In genomic region chr11:3422380-3423137, GRCh38 we compare ENCODE assay signal across 8 cellular contexts. TPM values are rescaled to one million over a fixed set of nuclear protein-coding genes. Genes with fewer than 3 reads are reported as not detected.
DNase-seq lines count a peak whose midpoint lies in the region; ATAC-seq and TF ChIP-seq lines count a peak whose summit lies in the region.
"Not testable (repeated sequence)": the region's sequence is repeated elsewhere in the genome, so short reads cannot be mapped to it uniquely, and the experiment has no call there.

No MANE protein-coding gene starts in this region.

- peaks cover 13% of the 10 kb centered on the region for H3K4me1 Mint-ChIP-seq in activated T-cell treated with anti-CD3 and anti-CD28 coated beads, Interleukin-2, amount 50 U/mL, for 4 hours (ENCODE audit: low read depth)

- not testable (repeated sequence) for TF ChIP-seq CTCF in PC-9 (conservative IDR thresholded peaks at IDR 0.05)

- not testable (repeated sequence) for H3F3A ChIP-seq in PC-9 (ENCODE audit: insufficient read depth, low read depth)

- H3K4me3 Mint-ChIP-seq in activated T-cell treated with anti-CD3 and anti-CD28 coated beads, Interleukin-2, amount 50 U/mL, for 4 hours, result peak overlapping the region; percentile 87

- peak overlapping the region; percentile 68 for H3K4me2 ChIP-seq in PC-9

- CTCF ChIA-PET in PC-9 (lab: Charles Lee), result interaction anchor here (0.6 kb wide), 1 partner anchor 43 kb away, joined by 3 read pairs; no protein-coding TSS in a partner anchor

- H3K4me1 ChIP-seq in PC-9 (replicated peaks; ENCODE audit: insufficient read depth); mucosa of stomach (ENCODE audit: control insufficient read depth, insufficient read depth, low read length): not testable (repeated sequence)

- POLR2A ChIA-PET in PC-9 (lab: Charles Lee; ENCODE audit: unreplicated experiment), result interaction anchor here (0.6 kb wide), 1 partner anchor 305 kb away, joined by 5 read pairs; no protein-coding TSS in a partner anchor

- BruUV-seq in PC-9 (replicated peaks; lab: Mats Ljungman, UMichigan), result not testable (repeated sequence)

- H3K27ac ChIP-seq in PC-9, result not testable (repeated sequence)

- not testable (repeated sequence) for H4K20me1 ChIP-seq in PC-9 (ENCODE audit: insufficient read depth)

- H3K36me3 Mint-ChIP-seq in activated T-cell treated with anti-CD3 and anti-CD28 coated beads, Interleukin-2, amount 50 U/mL, for 4 hours (ENCODE audit: insufficient read depth), result not testable (repeated sequence)

- H3K4me3 ChIP-seq in PC-9, result peak overlapping the region; percentile 59
- H3K4me3 ChIP-seq in mucosa of stomach (ENCODE audit: low read length), result peak overlapping the region; percentile 56

- DNase-seq in DMS 273 treated with DMSO at 0.1 percent for 48 hours (lab: John Stamatoyannopoulos, UW) (peak; percentile 87), KG1 (lab: John Stamatoyannopoulos, UW) (peak; percentile 83), PC-9 (peak; percentile 84 to 97)
- DNase-seq in activated T-cell treated with anti-CD3 and anti-CD28 coated beads, Interleukin-2, amount 50 U/mL, for 4 hours, result peak; percentile 99
- peak; percentile 99 for DNase-seq in stimulated activated CD8-positive, alpha-beta memory T cell treated with anti-CD3 and anti-CD28 coated beads, Interleukin-4, amount 100 ng/mL, for 48 hours

- H3K9me3 ChIP-seq in PC-9 (ENCODE audit: insufficient read depth, low read depth); mucosa of stomach (ENCODE audit: control insufficient read depth, low read length): not testable (repeated sequence)

- H3K9me3 Mint-ChIP-seq in activated T-cell treated with anti-CD3 and anti-CD28 coated beads, Interleukin-2, amount 50 U/mL, for 4 hours, result not testable (repeated sequence)

- not testable (repeated sequence) for H3K79me2 ChIP-seq in PC-9 (ENCODE audit: low read depth)

- not testable (repeated sequence) for H3K36me3 ChIP-seq in PC-9 (ENCODE audit: low read depth); mucosa of stomach (ENCODE audit: control insufficient read depth, insufficient read depth, low read length)

- not testable (repeated sequence) for H3K27me3 ChIP-seq in PC-9 (ENCODE audit: insufficient read depth, low read depth); mucosa of stomach (ENCODE audit: control insufficient read depth, insufficient read depth, low read length)

- intact Hi-C loops in PC-9 (cut with micrococcal nuclease; ENCODE audit: unreplicated experiment), result not testable (repeated sequence)

- not testable (repeated sequence) for H3K27me3 Mint-ChIP-seq in activated T-cell treated with anti-CD3 and anti-CD28 coated beads, Interleukin-2, amount 50 U/mL, for 4 hours (ENCODE audit: low read depth)

- H3K9ac ChIP-seq in mucosa of stomach (ENCODE audit: low read length), result peak overlapping the region; percentile 61

- H3K9me2 ChIP-seq in PC-9 (ENCODE audit: insufficient read depth), result not testable (repeated sequence)

- H2AFZ ChIP-seq in PC-9, result peak overlapping the region; percentile 16; the same call in 1 of the 2 replicates

- ATAC-seq in GM21737 (IDR thresholded peaks at IDR 0.05; ENCODE audit: unreplicated experiment) (peak; percentile 100), esophagus mucosa (peak; percentile 100)
- peak; percentile 98 for ATAC-seq in activated T-cell treated with anti-CD3 and anti-CD28 coated beads, Interleukin-2, amount 50 U/mL, for 4 hours

RNA-seq across cellular contexts. Expression of gene ZNF195, which starts 43.6 kb away (rescaled TPM):
- total RNA-seq in PC-9 (2021), result 11.4 and 13.4 TPM in 2 replicates
- 10 to 100 TPM; 35.5 to 44.3 (median 43.8) TPM for total RNA-seq in activated T-cell treated with anti-CD3 and anti-CD28 coated beads, Interleukin-2, amount 50 U/mL, for 4 hours
- total RNA-seq in esophagus mucosa, result 9.4 TPM
